In the genomic region with DNA sequence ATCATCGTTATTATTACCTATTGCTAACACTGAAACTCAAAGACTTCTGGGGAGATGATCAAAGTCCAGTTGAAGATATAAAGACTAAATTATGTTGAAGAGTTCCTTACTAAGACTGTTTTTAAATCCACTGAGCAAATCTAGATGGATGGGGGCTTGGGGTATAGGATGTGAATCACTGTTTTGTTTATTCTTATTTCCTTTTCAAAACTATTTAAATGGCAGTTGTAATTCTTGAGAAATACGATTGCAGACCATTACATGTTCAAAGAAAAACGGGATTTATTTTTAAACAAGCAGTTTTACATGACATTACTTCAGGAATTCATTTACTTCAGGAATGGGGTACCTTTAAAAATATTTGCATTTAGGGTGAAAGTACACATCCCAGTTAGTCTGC, we compare ENCODE assay signal across 13 cellular contexts. TPM values are rescaled to one million over a fixed set of nuclear protein-coding genes. Genes with fewer than 3 reads are reported as not detected.
DNase-seq lines count a peak whose midpoint lies in the region; ATAC-seq, FAIRE-seq and TF ChIP-seq lines count a peak whose summit lies in the region.
"Had no signal": no experiment of that assay in that cellular context is flagged by ENCODE, and none has a peak within 500 bp of the region (broad histone marks: within the 10 kb centered on the region; RNA-seq: fewer than 3 reads in every experiment).

No MANE protein-coding gene starts in this region.

- peak overlapping the region; percentile 33 for H3K27ac ChIP-seq in AG04450 (ENCODE audit: low read depth, low read length)
- no peak overlapping the region for H3K27ac ChIP-seq in iPS-20b (ENCODE audit: low read length)
- peak overlapping the region in 1 of 2 donors; percentile 2 for H3K27ac ChIP-seq in kidney (ENCODE audit: low read depth in 2 of 2, low read length in 2 of 2)
- H3K27ac ChIP-seq: PC-9 had no signal

- no peaks in the 10 kb centered on the region for H3K36me3 ChIP-seq in iPS-20b (ENCODE audit: insufficient read depth, low read depth, low read length)
- no peaks in the 10 kb centered on the region for H3K36me3 ChIP-seq in kidney (ENCODE audit: control insufficient read depth in 1 of 2, insufficient read depth in 2 of 2, low read length in 2 of 2)

- H3K27me3 Mint-ChIP-seq in activated CD8-positive, alpha-beta T cell treated with anti-CD3 and anti-CD28 coated beads, Interleukin-2, amount 10 ng/mL, durations not matched to agents 7 days and 5 days (ENCODE audit: low read depth): peaks cover 3% of the 10 kb centered on the region

- intact Hi-C loops in kidney (cut with DNase I): no loop called here

- no peaks in the 10 kb centered on the region for H3K9me3 Mint-ChIP-seq in activated CD8-positive, alpha-beta T cell treated with anti-CD3 and anti-CD28 coated beads, Interleukin-2, amount 10 ng/mL, durations not matched to agents 7 days and 5 days (ENCODE audit: insufficient read depth)

- H3K4me3 ChIP-seq in AG04450 (ENCODE audit: low read depth, low read length) (peak overlapping the region; percentile 32), iPS-20b (ENCODE audit: low read length) (no peak overlapping the region; the same call in 1 of the 2 replicates), kidney (ENCODE audit: low read length in 2 of 2) (no peak overlapping the region)
- H3K4me3 ChIP-seq: PC-9 had no signal

- H3K27me3 ChIP-seq in AG04450 (ENCODE audit: control insufficient read depth, insufficient read depth, low read length): no peaks in the 10 kb centered on the region
- H3K27me3 ChIP-seq in iPS-20b (ENCODE audit: insufficient read depth, low read length): peaks cover 39% of the 10 kb centered on the region

- no peak for DNase-seq in AG04450 (ENCODE audit: low read depth, low spot score)
- peak; percentile 5 for DNase-seq in EL
- no peak for DNase-seq in activated CD8-positive, alpha-beta T cell treated with anti-CD3 and anti-CD28 coated beads, Interleukin-2, amount 10 ng/mL, durations not matched to agents 7 days and 5 days
- DNase-seq in kidney: no peak
- DNase-seq in iPS-NIHi7 (ENCODE audit: extremely low spot score): no peak
- no peak for DNase-seq in NCI-H526 (lab: John Stamatoyannopoulos, UW)
- DNase-seq: erythroblast; midbrain; NCI-H345; PC-9; stimulated activated CD4-positive, alpha-beta T cell treated with anti-CD3 and anti-CD28 coated beads, Interleukin-4, amount 100 ng/mL, for 4 hours had no signal

- POLR2A ChIA-PET in AG04450 (lab: Yijun Ruan, JAX): no interaction called here
- POLR2A ChIA-PET in activated CD8-positive, alpha-beta T cell treated with anti-CD3 and anti-CD28 coated beads, Interleukin-2, amount 10 ng/mL, durations not matched to agents 7 days and 5 days (lab: Charles Lee): no interaction called here

- ATAC-seq in activated CD8-positive, alpha-beta T cell treated with anti-CD3 and anti-CD28 coated beads, Interleukin-2, amount 10 ng/mL, durations not matched to agents 7 days and 5 days: no peak
- no peak for ATAC-seq in GM19397 (IDR thresholded peaks at IDR 0.05; ENCODE audit: unreplicated experiment)

- TF ChIP-seq CTCF in AG04450 (IDR thresholded peaks at IDR 0.05; ENCODE audit: low read depth, low read length) (no peak), kidney (IDR thresholded peaks at IDR 0.05; ENCODE audit: borderline replicate concordance, extremely low read depth, insufficient read depth) (no peak)

- peaks cover 2% of the 10 kb centered on the region for H3K36me3 Mint-ChIP-seq in activated CD8-positive, alpha-beta T cell treated with anti-CD3 and anti-CD28 coated beads, Interleukin-2, amount 10 ng/mL, durations not matched to agents 7 days and 5 days (ENCODE audit: low read depth)

- H3K4me1 Mint-ChIP-seq in activated CD8-positive, alpha-beta T cell treated with anti-CD3 and anti-CD28 coated beads, Interleukin-2, amount 10 ng/mL, durations not matched to agents 7 days and 5 days (ENCODE audit: low read depth): peaks cover 46% of the 10 kb centered on the region

- H3K9me3 ChIP-seq in AG04450 (ENCODE audit: control insufficient read depth, insufficient read depth, low read length) (no peaks in the 10 kb centered on the region), iPS-20b (ENCODE audit: insufficient read depth, low read depth, low read length) (no peaks in the 10 kb centered on the region), kidney (ENCODE audit: control insufficient read depth in 1 of 2, low read length in 2 of 2) (no peaks in the 10 kb centered on the region)

- H3K4me3 Mint-ChIP-seq in activated CD8-positive, alpha-beta T cell treated with anti-CD3 and anti-CD28 coated beads, Interleukin-2, amount 10 ng/mL, durations not matched to agents 7 days and 5 days: no peak overlapping the region

- peak overlapping the region; percentile 18 for H3K27ac Mint-ChIP-seq in activated CD8-positive, alpha-beta T cell treated with anti-CD3 and anti-CD28 coated beads, Interleukin-2, amount 10 ng/mL, durations not matched to agents 7 days and 5 days

- FAIRE-seq in kidney (lab: Jason Lieb, UNC): no peak

- H3K4me1 ChIP-seq in iPS-20b (ENCODE audit: insufficient read depth, low read length): peaks cover 21% of the 10 kb centered on the region
- H3K4me1 ChIP-seq in kidney (ENCODE audit: control insufficient read depth in 1 of 2, insufficient read depth in 1 of 2, low read depth in 1 of 2, low read length in 2 of 2): peaks cover 5 to 7% of the 10 kb centered on the region in 2 donors

- H3K9ac ChIP-seq in iPS-20b (ENCODE audit: low read depth, low read length) (peak overlapping the region; percentile 23; the same call in 1 of the 2 replicates), kidney (ENCODE audit: low read length in 2 of 2) (no peak overlapping the region)

- CTCF ChIA-PET in AG04450 (lab: Charles Lee): no interaction called here
- CTCF ChIA-PET in activated CD8-positive, alpha-beta T cell treated with anti-CD3 and anti-CD28 coated beads, Interleukin-2, amount 10 ng/mL, durations not matched to agents 7 days and 5 days (lab: Charles Lee): interaction anchor here (1.1 to 1.5 kb wide), 2 partner anchors 29 to 46 kb away, joined by 3 to 4 read pairs; no protein-coding TSS in a partner anchor

RNA-seq across cellular contexts. Expression of gene RASGRF2, which starts 4.3 kb away (rescaled TPM):
- polyA plus RNA-seq in AG04450 (2011; rRNA removed) (18.1 and 19.5 TPM in 2 replicates), kidney (ENCODE audit: insufficient read depth, low read depth, low replicate concordance) (4.9 TPM)
- 29.5 and 31.6 TPM in 2 replicates for polyA minus RNA-seq in AG04450 (2011; rRNA and poly(A)+ RNA removed)
- total RNA-seq in activated CD8-positive, alpha-beta T cell treated with anti-CD3 and anti-CD28 coated beads, Interleukin-2, amount 10 ng/mL, durations not matched to agents 7 days and 5 days: 10 to 100 TPM; 10.0 to 11.6 TPM
- total RNA-seq in kidney: 14.7 TPM
